8 cellular contexts compared by ENCODE assay signal in the genomic region with DNA sequence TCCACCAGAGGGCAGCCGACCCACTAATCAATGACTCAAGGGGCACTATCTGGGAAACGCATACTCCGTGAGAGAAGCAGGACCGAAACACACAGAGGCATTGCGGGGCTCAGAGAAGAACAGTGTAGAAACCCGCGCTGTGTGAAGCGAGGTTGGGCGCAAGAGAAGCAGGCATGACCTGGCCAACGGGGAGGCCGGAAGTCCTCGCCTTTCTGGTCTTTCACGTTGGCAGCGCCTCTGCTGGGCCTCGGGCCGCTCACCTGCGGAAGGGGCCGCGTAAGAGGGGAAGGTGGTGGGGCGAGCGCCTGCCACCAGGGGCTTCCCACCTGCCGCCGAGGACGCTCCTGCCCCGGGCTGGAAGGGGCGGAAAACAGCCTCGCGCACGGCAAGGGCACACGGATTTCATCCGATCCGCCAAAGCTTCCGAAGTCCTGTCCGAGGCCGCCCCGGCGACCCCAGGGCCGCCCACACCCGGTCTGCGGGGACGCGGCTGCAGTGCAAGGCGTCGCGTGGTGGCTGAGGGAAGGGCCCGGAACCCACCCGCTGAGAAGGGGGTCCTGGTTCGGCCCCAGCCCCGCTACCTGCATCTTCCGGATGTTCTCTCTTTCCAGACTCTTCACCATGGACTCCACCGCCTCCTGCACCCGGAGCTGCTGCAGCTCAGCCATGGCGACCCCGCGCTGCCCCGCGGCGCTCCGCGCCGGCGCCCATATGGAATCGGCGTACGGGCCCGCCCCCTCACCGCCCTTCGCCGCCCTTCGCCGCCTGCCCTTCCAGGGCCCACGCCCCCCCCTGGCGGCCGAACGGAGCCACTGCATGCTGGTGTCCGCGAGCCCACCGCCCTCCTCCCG. TPM values are rescaled to one million over a fixed set of nuclear protein-coding genes. Genes with fewer than 3 reads are reported as not detected.
DNase-seq lines count a peak whose midpoint lies in the region; ATAC-seq and TF ChIP-seq lines count a peak whose summit lies in the region.

A gene (minus strand): TSS at position 724 of the 851 bp plus-strand sequence. CDS start 56 bp downstream, at position 668.

- ATAC-seq in GM21619 (IDR thresholded peaks at IDR 0.05; ENCODE audit: unreplicated experiment), result peak; percentile 72
- peak; percentile 87 for ATAC-seq in stimulated activated naive CD8-positive, alpha-beta T cell treated with anti-CD3 and anti-CD28 coated beads, Interleukin-15, amount 100 ng/mL, for 72 hours

- H3K27ac ChIP-seq in KMS-11, result peak within 1 kb of the TSS; percentile 74
- H3K27ac ChIP-seq in RWPE1, result peak within 1 kb of the TSS; percentile 84
- H3K27ac ChIP-seq in neural cell (ENCODE audit: low read length), result peak within 1 kb of the TSS; percentile 88

- TF ChIP-seq RAD21 in neural cell (conservative IDR thresholded peaks at IDR 0.05), result peak; percentile 60

- H3K79me2 ChIP-seq in KMS-11 (ENCODE audit: insufficient read depth, low read depth) (peaks cover 21% of the 10 kb centered on the region), neural cell (replicated peaks; ENCODE audit: insufficient read depth, low read length) (no peaks in the 10 kb centered on the region)

- H3K27me3 ChIP-seq in KMS-11 (ENCODE audit: insufficient read depth, low read depth) (no peaks in the 10 kb centered on the region), neural cell (ENCODE audit: insufficient read depth, low read depth, low read length) (no peaks in the 10 kb centered on the region)

- no peaks in the 10 kb centered on the region for H3K27me3 Mint-ChIP-seq in stimulated activated naive CD8-positive, alpha-beta T cell treated with anti-CD3 and anti-CD28 coated beads, Interleukin-15, amount 100 ng/mL, for 72 hours

- peaks cover 48% of the 10 kb centered on the region for H3K4me1 Mint-ChIP-seq in stimulated activated naive CD8-positive, alpha-beta T cell treated with anti-CD3 and anti-CD28 coated beads, Interleukin-15, amount 100 ng/mL, for 72 hours

- H3K36me3 ChIP-seq in KMS-11 (ENCODE audit: insufficient read depth) (peaks cover 8% of the 10 kb centered on the region; the same call in 1 of the 2 replicates), neural cell (ENCODE audit: insufficient read depth, low read length) (peaks cover 4% of the 10 kb centered on the region)

- peak within 1 kb of the TSS; percentile 93 to 98 for H3K27ac Mint-ChIP-seq in stimulated activated naive CD8-positive, alpha-beta T cell treated with anti-CD3 and anti-CD28 coated beads, Interleukin-15, amount 100 ng/mL, for 72 hours

- H3K4me1 ChIP-seq in KMS-11 (ENCODE audit: low read depth, poor library complexity, severe bottlenecking), result peaks cover 21% of the 10 kb centered on the region

- H3K4me3 Mint-ChIP-seq in stimulated activated naive CD8-positive, alpha-beta T cell treated with anti-CD3 and anti-CD28 coated beads, Interleukin-15, amount 100 ng/mL, for 72 hours, result peak within 1 kb of the TSS; percentile 85 to 94

- TF ChIP-seq EP300 in neural cell (conservative IDR thresholded peaks at IDR 0.05; ENCODE audit: poor library complexity, severe bottlenecking), result peak; percentile 28

- H3K9me2 ChIP-seq in neural cell (ENCODE audit: insufficient read depth, low read length), result no peaks in the 10 kb centered on the region

- POLR2A ChIA-PET in RWPE1 (lab: Yijun Ruan, JAX; ENCODE audit: low non-redundant PET), result interaction anchor here (0.6 kb wide), 1 partner anchor 11 kb away, joined by 3 read pairs; no protein-coding TSS in a partner anchor

- H3K9ac ChIP-seq in KMS-11 (peak within 1 kb of the TSS; percentile 88), neural cell (ENCODE audit: low read length) (peak within 1 kb of the TSS; percentile 88)

- H3K4me2 ChIP-seq in KMS-11 (peak within 1 kb of the TSS; percentile 93), neural cell (ENCODE audit: low read length) (peak within 1 kb of the TSS; percentile 68)

- H3K9me3 ChIP-seq in neural cell (ENCODE audit: low read length), result no peaks in the 10 kb centered on the region

- H2AFZ ChIP-seq in KMS-11 (ENCODE audit: low read depth) (peak within 1 kb of the TSS; percentile 87), neural cell (ENCODE audit: low read depth, low read length) (peak within 1 kb of the TSS; percentile 90)

- peak; percentile 88 for TF ChIP-seq CTCF in KMS-11 (conservative IDR thresholded peaks at IDR 0.05; ENCODE audit: low read depth, low read length)
- peak; percentile 94 for TF ChIP-seq CTCF in RWPE1 (conservative IDR thresholded peaks at IDR 0.05; ENCODE audit: low read depth)
- TF ChIP-seq CTCF in neural cell (IDR thresholded peaks at IDR 0.05; ENCODE audit: poor library complexity, severe bottlenecking), result peak; percentile 87

- no peaks in the 10 kb centered on the region for H3K9me3 Mint-ChIP-seq in stimulated activated naive CD8-positive, alpha-beta T cell treated with anti-CD3 and anti-CD28 coated beads, Interleukin-15, amount 100 ng/mL, for 72 hours

- DNase-seq in DMS79 treated with DMSO at 0.1 percent for 48 hours (lab: John Stamatoyannopoulos, UW) (peak; percentile 83), RWPE1 (ENCODE audit: low spot score) (peak; percentile 87), fibroblast of the conjunctiva (ENCODE audit: low read depth) (peak; percentile 46)
- peak; percentile 82 for DNase-seq in activated T-helper 9 cell treated with anti-CD3 and anti-CD28 coated beads, Interleukin-2, amount 50 U/mL, for 16 hours (ENCODE audit: low read depth)
- DNase-seq in stimulated activated naive CD8-positive, alpha-beta T cell treated with anti-CD3 and anti-CD28 coated beads, Interleukin-15, amount 100 ng/mL, for 72 hours, result peak; percentile 92 to 93

- H3K4me3 ChIP-seq in KMS-11 (IDR thresholded peaks at IDR 0.05; ENCODE audit: insufficient read depth, low read depth, low read length) (no peak within 1 kb of the TSS), neural cell (ENCODE audit: low read length) (peak within 1 kb of the TSS; percentile 99)

- H4K20me1 ChIP-seq in KMS-11 (ENCODE audit: insufficient read depth), result no peaks in the 10 kb centered on the region
- H4K20me1 ChIP-seq in neural cell (ENCODE audit: insufficient read depth), result no peaks in the 10 kb centered on the region

- H3F3A ChIP-seq in neural cell (ENCODE audit: insufficient read depth, low read length, poor library complexity, severe bottlenecking), result no peaks in the 10 kb centered on the region

- CTCF ChIA-PET in RWPE1 (lab: Yijun Ruan, JAX), result interaction anchor here (0.6 to 1.1 kb wide), 6 partner anchors 9 to 1059 kb away, joined by 3 to 6 read pairs (median 3); no protein-coding TSS in a partner anchor

TF ChIP-seq in neural cell, 6 proteins besides CTCF, POLR2A, EP300 and RAD21:
- TF ChIP-seq EZH2 (IDR thresholded peaks at IDR 0.05; ENCODE audit: borderline replicate concordance, insufficient read depth, low read length, poor library complexity, severe bottlenecking) (no peak), TAF1 (IDR thresholded peaks at IDR 0.05; ENCODE audit: low read depth) (peak; percentile 73), SMC3 (conservative IDR thresholded peaks at IDR 0.05; ENCODE audit: poor library complexity) (peak; percentile 66), POLR2AphosphoS5 (IDR thresholded peaks at IDR 0.05) (peak; percentile 78), MXI1 (conservative IDR thresholded peaks at IDR 0.05; ENCODE audit: poor library complexity, severe bottlenecking) (peak; percentile 85)
- TF ChIP-seq, protein P1, sequence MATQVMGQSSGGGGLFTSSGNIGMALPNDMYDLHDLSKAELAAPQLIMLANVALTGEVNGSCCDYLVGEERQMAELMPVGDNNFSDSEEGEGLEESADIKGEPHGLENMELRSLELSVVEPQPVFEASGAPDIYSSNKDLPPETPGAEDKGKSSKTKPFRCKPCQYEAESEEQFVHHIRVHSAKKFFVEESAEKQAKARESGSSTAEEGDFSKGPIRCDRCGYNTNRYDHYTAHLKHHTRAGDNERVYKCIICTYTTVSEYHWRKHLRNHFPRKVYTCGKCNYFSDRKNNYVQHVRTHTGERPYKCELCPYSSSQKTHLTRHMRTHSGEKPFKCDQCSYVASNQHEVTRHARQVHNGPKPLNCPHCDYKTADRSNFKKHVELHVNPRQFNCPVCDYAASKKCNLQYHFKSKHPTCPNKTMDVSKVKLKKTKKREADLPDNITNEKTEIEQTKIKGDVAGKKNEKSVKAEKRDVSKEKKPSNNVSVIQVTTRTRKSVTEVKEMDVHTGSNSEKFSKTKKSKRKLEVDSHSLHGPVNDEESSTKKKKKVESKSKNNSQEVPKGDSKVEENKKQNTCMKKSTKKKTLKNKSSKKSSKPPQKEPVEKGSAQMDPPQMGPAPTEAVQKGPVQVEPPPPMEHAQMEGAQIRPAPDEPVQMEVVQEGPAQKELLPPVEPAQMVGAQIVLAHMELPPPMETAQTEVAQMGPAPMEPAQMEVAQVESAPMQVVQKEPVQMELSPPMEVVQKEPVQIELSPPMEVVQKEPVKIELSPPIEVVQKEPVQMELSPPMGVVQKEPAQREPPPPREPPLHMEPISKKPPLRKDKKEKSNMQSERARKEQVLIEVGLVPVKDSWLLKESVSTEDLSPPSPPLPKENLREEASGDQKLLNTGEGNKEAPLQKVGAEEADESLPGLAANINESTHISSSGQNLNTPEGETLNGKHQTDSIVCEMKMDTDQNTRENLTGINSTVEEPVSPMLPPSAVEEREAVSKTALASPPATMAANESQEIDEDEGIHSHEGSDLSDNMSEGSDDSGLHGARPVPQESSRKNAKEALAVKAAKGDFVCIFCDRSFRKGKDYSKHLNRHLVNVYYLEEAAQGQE (IDR thresholded peaks at IDR 0.05; ENCODE audit: borderline replicate concordance), result no peak

RNA-seq across cellular contexts. Expression of the gene that starts here (rescaled TPM):
- 56.1 and 59.9 TPM in 2 replicates for polyA plus RNA-seq in neural cell
- 55.6 and 55.8 TPM in 2 replicates for polyA minus RNA-seq in neural cell
